13 cellular contexts compared by ENCODE assay signal in the genomic region with DNA sequence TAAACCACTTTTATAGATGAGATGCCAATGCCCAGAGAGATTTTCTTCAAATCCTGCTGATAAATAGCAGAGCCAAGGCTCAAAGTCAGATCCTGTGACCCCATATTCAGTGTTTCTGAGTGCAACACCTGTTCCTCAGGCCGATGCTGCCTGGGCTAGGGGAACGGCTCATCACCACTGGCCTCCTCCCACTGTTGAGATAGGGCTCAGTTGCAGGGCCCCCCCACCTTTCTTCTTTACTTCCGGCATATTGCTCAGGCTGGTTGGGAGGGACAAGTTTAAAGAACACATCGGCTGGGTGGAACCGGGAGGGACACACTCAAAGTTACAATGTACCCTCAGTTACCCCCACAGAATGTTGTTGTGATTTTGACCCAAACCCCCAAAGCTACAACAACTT.
DNase-seq lines count a peak whose midpoint lies in the region; ATAC-seq and TF ChIP-seq lines count a peak whose summit lies in the region.
"Had no signal": no experiment of that assay in that cellular context is flagged by ENCODE, and none has a peak within 500 bp of the region (broad histone marks: within the 10 kb centered on the region; RNA-seq: fewer than 3 reads in every experiment).

No MANE protein-coding gene starts in this region.

- intact Hi-C loops in CD14-positive monocyte (cut with micrococcal nuclease) (loop anchor here in 1 of 2 donors (10.0 kb wide), 1 partner anchor 65 kb away; no protein-coding TSS in a partner anchor), OCI-LY7 (cut with micrococcal nuclease; ENCODE audit: unreplicated experiment) (loop anchor here (10.0 kb wide), 2 partner anchors 315 to 515 kb away; a partner anchor contains a TSS)
- intact Hi-C loops in CD8-positive, alpha-beta T cell (cut with DNase I, micrococcal nuclease): no loop called here

- peaks cover 18% of the 10 kb centered on the region; the same call in 1 of the 2 replicates for H3K79me2 ChIP-seq in OCI-LY7 (ENCODE audit: insufficient read depth, low read depth, low read length)

- H3K4ac ChIP-seq in mesenchymal stem cell (ENCODE audit: low read depth in 1 of 2, low read length in 2 of 2): peak overlapping the region in 1 of 2 experiments; percentile 4

- CTCF ChIA-PET in CD8-positive, alpha-beta T cell (lab: Charles Lee): interaction anchor here (1.1 to 18.4 kb wide), 6 partner anchors 16 to 116 kb away, joined by 3 to 517 read pairs (median 4); a partner anchor contains a TSS
- CTCF ChIA-PET in OCI-LY7 (lab: Charles Lee; ENCODE audit: unreplicated experiment): no interaction called here

- peaks cover 0 to 2% (median 1%) of the 10 kb centered on the region in 3 donors for H3K27me3 Mint-ChIP-seq in CD14-positive monocyte (ENCODE audit: low read depth in 3 of 3)
- no peaks in the 10 kb centered on the region for H3K27me3 Mint-ChIP-seq in CD8-positive, alpha-beta T cell (ENCODE audit: low read depth)

- no peaks in the 10 kb centered on the region for H3K9me2 ChIP-seq in OCI-LY7 (ENCODE audit: insufficient read depth, low read length)

- peak overlapping the region in 1 of 2 experiments; percentile 21 for H2BK12ac ChIP-seq in mesenchymal stem cell (ENCODE audit: low read length in 2 of 2)

- no peaks in the 10 kb centered on the region for H3K36me3 ChIP-seq in CD8-positive, alpha-beta T cell (ENCODE audit: insufficient read depth, low read length)
- H3K36me3 ChIP-seq in OCI-LY7 (ENCODE audit: insufficient read depth, low read length) (peaks cover 3% of the 10 kb centered on the region; the same call in 1 of the 2 replicates), mesenchymal stem cell (ENCODE audit: control insufficient read depth in 1 of 2, insufficient read depth in 2 of 2, low read depth in 1 of 2, low read length in 2 of 2) (no peaks in the 10 kb centered on the region)

- peaks cover 0 to 4% (median 0%) of the 10 kb centered on the region in 7 donors for H3K9me3 Mint-ChIP-seq in CD14-positive monocyte
- H3K9me3 Mint-ChIP-seq in CD8-positive, alpha-beta T cell: no peaks in the 10 kb centered on the region
- H3K9me3 Mint-ChIP-seq: H9 had no signal

- no peak overlapping the region for H4K8ac ChIP-seq in mesenchymal stem cell (ENCODE audit: low read length)

- WGBS in mesenchymal stem cell: 95% methylated on average over 5 of the region's 5 CpGs

- H3K4me1 ChIP-seq in CD8-positive, alpha-beta T cell (ENCODE audit: insufficient read depth, low read length): peaks cover 60% of the 10 kb centered on the region
- peaks cover 95% of the 10 kb centered on the region for H3K4me1 ChIP-seq in OCI-LY7 (ENCODE audit: insufficient read depth, low read length, poor library complexity, severe bottlenecking)
- peaks cover 11% of the 10 kb centered on the region for H3K4me1 ChIP-seq in mesenchymal stem cell (ENCODE audit: control insufficient read depth, insufficient read depth, low read depth, low read length)

- H4K91ac ChIP-seq in mesenchymal stem cell (ENCODE audit: low read length): no peak overlapping the region

- no peak for DNase-seq in CD14-positive monocyte (ENCODE audit: low spot score)
- DNase-seq in CD8-positive, alpha-beta T cell: peak in 3 of 7 experiments; percentile 22 to 38 (median 29)
- DNase-seq in OCI-LY7 (ENCODE audit: low spot score): peak; percentile 54
- no peak for DNase-seq in mesenchymal stem cell
- no peak for DNase-seq in NCI-H1417 (lab: John Stamatoyannopoulos, UW)
- no peak for DNase-seq in stimulated activated CD8-positive, alpha-beta memory T cell treated with anti-CD3 and anti-CD28 coated beads, Interleukin-4, amount 100 ng/mL, for 48 hours
- DNase-seq: DND-41, H9, NCI-H1930, NCI-H2171, NCI-H446 treated with DMSO at 0.1 percent for 48 hours had no signal

- H3K27me3 ChIP-seq in CD8-positive, alpha-beta T cell (ENCODE audit: insufficient read depth, low read length): no peaks in the 10 kb centered on the region
- no peaks in the 10 kb centered on the region for H3K27me3 ChIP-seq in mesenchymal stem cell (ENCODE audit: control insufficient read depth in 1 of 2, insufficient read depth in 1 of 2, low read length in 2 of 2)

- H2AFZ ChIP-seq in OCI-LY7 (ENCODE audit: low read length): no peak overlapping the region
- H2AFZ ChIP-seq in mesenchymal stem cell (ENCODE audit: low read depth, low read length): no peak overlapping the region

- no peaks in the 10 kb centered on the region for H4K20me1 ChIP-seq in OCI-LY7 (ENCODE audit: insufficient read depth, low read length)

- H3K36me3 Mint-ChIP-seq in CD14-positive monocyte: peaks cover 19 to 27% of the 10 kb centered on the region in 2 donors
- H3K36me3 Mint-ChIP-seq in CD8-positive, alpha-beta T cell: peaks cover 3% of the 10 kb centered on the region

- H3K79me1 ChIP-seq in mesenchymal stem cell (replicated peaks; ENCODE audit: low read length, poor library complexity, severe bottlenecking): peaks cover 22% of the 10 kb centered on the region

- no peak overlapping the region for H3K18ac ChIP-seq in mesenchymal stem cell (ENCODE audit: low read depth in 1 of 2, low read length in 2 of 2)

- POLR2A ChIA-PET in CD8-positive, alpha-beta T cell (lab: Charles Lee): interaction anchor here (0.9 kb wide), 1 partner anchor 10 kb away, joined by 3 read pairs; no protein-coding TSS in a partner anchor
- POLR2A ChIA-PET in OCI-LY7 (lab: Charles Lee): interaction anchor here (0.6 to 6.1 kb wide), 4 partner anchors 33 to 81 kb away, joined by 3 to 56 read pairs (median 4); no protein-coding TSS in a partner anchor

- no peak overlapping the region for H3K4me3 Mint-ChIP-seq in CD14-positive monocyte
- no peak overlapping the region for H3K4me3 Mint-ChIP-seq in CD8-positive, alpha-beta T cell
- H3K4me3 Mint-ChIP-seq: B cell, H9 had no signal

- no peak overlapping the region for H3K27ac ChIP-seq in CD8-positive, alpha-beta T cell (ENCODE audit: low read depth, low read length)
- H3K27ac ChIP-seq in OCI-LY7 (ENCODE audit: low read depth, low read length, poor library complexity, severe bottlenecking) (peak overlapping the region; percentile 10), mesenchymal stem cell (ENCODE audit: low read length, poor library complexity, severe bottlenecking) (no peak overlapping the region)

- H3K9ac ChIP-seq in mesenchymal stem cell (ENCODE audit: low read length): no peak overlapping the region

- no peak overlapping the region for H2BK120ac ChIP-seq in mesenchymal stem cell (ENCODE audit: low read depth, low read length)

- H2BK15ac ChIP-seq in mesenchymal stem cell (ENCODE audit: low read depth, poor library complexity, severe bottlenecking): no peak overlapping the region

- no peak overlapping the region for H3K4me3 ChIP-seq in CD8-positive, alpha-beta T cell (ENCODE audit: low read depth, low read length)
- H3K4me3 ChIP-seq in OCI-LY7 (ENCODE audit: low read depth, low read length, poor library complexity, severe bottlenecking): no peak overlapping the region
- H3K4me3 ChIP-seq in mesenchymal stem cell (ENCODE audit: insufficient read depth in 1 of 2, low read depth in 1 of 2, low read length in 2 of 2): no peak overlapping the region

- H2AK5ac ChIP-seq in mesenchymal stem cell (ENCODE audit: low read length, severe bottlenecking): peak overlapping the region; percentile 9

- H3K23ac ChIP-seq in mesenchymal stem cell (ENCODE audit: low read length in 2 of 2): no peak overlapping the region

- no peaks in the 10 kb centered on the region for H3K9me3 ChIP-seq in CD8-positive, alpha-beta T cell (ENCODE audit: low read length)
- H3K9me3 ChIP-seq in OCI-LY7 (ENCODE audit: low read length): no peaks in the 10 kb centered on the region
- H3K9me3 ChIP-seq in mesenchymal stem cell (ENCODE audit: control insufficient read depth, low read length): no peaks in the 10 kb centered on the region

- H3K4me1 Mint-ChIP-seq in CD14-positive monocyte: peaks cover 25% of the 10 kb centered on the region
- peaks cover 45% of the 10 kb centered on the region for H3K4me1 Mint-ChIP-seq in CD8-positive, alpha-beta T cell (ENCODE audit: low read depth)

- no peak for TF ChIP-seq CTCF in CD14-positive monocyte (IDR thresholded peaks at IDR 0.05)
- no peak for TF ChIP-seq CTCF in CD8-positive, alpha-beta T cell (IDR thresholded peaks at IDR 0.05)
- TF ChIP-seq CTCF in OCI-LY7 (conservative IDR thresholded peaks at IDR 0.05; ENCODE audit: low read length): no peak

- no peak overlapping the region for H3K14ac ChIP-seq in mesenchymal stem cell (ENCODE audit: low read length in 2 of 2)

- BruUV-seq in OCI-LY7 (replicated peaks; lab: Mats Ljungman, UMichigan): no TSS peak

- ATAC-seq in CD8-positive, alpha-beta T cell: peak; percentile 12
- ATAC-seq in HG03139 (IDR thresholded peaks at IDR 0.05; ENCODE audit: unreplicated experiment): no peak

- H3K27ac Mint-ChIP-seq in CD14-positive monocyte: peak overlapping the region in 5 of 7 donors; percentile 70 to 94 (median 74)
- peak overlapping the region; percentile 57 for H3K27ac Mint-ChIP-seq in CD8-positive, alpha-beta T cell
- H3K27ac Mint-ChIP-seq: B cell, H9 had no signal

- peak overlapping the region; percentile 46 for H3K4me2 ChIP-seq in OCI-LY7 (ENCODE audit: low read length)
- no peak overlapping the region for H3K4me2 ChIP-seq in mesenchymal stem cell (ENCODE audit: low read length, poor library complexity, severe bottlenecking)

- H2BK5ac ChIP-seq in mesenchymal stem cell (ENCODE audit: low read depth, low read length, poor library complexity, severe bottlenecking): no peak overlapping the region
